Comparison of ENCODE assay signal across 8 cellular contexts in the genomic region with DNA sequence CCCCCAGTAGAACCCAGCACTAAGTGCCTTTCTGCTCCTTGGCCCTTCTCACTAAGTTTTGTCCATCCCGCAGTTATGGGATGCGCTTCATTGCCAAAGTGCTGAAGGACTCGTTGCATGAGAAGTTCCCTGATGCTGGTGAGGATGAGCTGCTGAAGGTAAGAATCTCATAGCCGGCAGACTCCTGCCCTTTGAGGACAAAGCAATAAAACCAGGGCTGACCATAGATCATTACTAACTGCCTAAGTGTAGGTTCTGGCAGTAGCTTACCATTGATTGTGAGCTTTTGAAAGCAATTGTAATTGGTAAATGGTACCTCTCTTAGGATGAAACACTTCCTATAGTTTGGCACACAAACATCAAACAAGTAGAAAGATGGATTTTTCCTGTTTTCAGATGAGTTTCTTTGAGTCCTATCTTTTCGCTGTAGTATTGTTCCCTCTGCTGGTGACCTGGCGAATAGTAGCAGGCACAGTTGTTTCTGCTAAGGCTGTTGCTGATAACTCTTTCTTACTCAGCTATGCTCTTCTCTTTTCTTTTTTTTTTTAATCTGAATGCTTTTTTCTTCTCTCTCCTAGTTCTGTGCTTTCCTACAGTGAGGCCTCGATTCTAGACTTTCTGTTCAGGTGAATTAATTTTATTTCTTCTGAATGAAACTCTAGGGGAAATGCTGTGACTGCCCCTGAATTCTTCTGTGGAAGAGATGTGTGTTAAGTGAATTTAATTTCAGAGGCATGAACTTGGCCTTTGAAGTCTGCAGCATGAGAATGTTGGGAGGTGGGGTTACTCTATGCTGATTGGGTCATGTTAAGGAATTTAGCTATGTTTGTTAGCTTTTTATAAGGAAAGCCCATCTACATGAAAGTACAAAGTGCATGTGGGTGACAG. TPM values are rescaled to one million over a fixed set of nuclear protein-coding genes. Genes with fewer than 3 reads are reported as not detected.
DNase-seq lines count a peak whose midpoint lies in the region; ATAC-seq, FAIRE-seq and TF ChIP-seq lines count a peak whose summit lies in the region.

No MANE protein-coding gene starts in this region.

- FAIRE-seq in GM19239 (lab: Jason Lieb, UNC) (peak; percentile 21), pancreas (lab: Jason Lieb, UNC) (no peak)

- DNase-seq in AG10803 (ENCODE audit: low read depth): peak; percentile 61
- DNase-seq in GM19239 (ENCODE audit: insufficient read length, low spot score): no peak
- DNase-seq in OCI-M1 (lab: John Stamatoyannopoulos, UW): peak; percentile 71
- peak; percentile 12 for DNase-seq in activated gamma-delta T cell treated with anti-CD3 and anti-CD28 coated beads, Interleukin-2, amount 50 U/mL, for 16 hours (ENCODE audit: low read depth)
- DNase-seq in pancreas: peak in 2 of 6 donors; percentile 17 to 62
- DNase-seq in NK-92 (lab: John Stamatoyannopoulos, UW; ENCODE audit: unreplicated experiment): no peak

- peak overlapping the region in 3 of 4 donors; percentile 1 to 30 (median 25) for H3K27ac ChIP-seq in gastroesophageal sphincter
- no peak overlapping the region for H3K27ac ChIP-seq in pancreas

- H3K9me3 ChIP-seq in gastroesophageal sphincter: no peaks in the 10 kb centered on the region
- H3K9me3 ChIP-seq in pancreas: no peaks in the 10 kb centered on the region

- TF ChIP-seq CTCF in AG10803 (conservative IDR thresholded peaks at IDR 0.05; ENCODE audit: low read length) (peak; percentile 88), gastroesophageal sphincter (IDR thresholded peaks at IDR 0.05) (peak; percentile 74 to 81 (median 78)), pancreas (IDR thresholded peaks at IDR 0.05) (peak in 3 of 4 donors; percentile 39 to 60 (median 40))

- ATAC-seq in gastroesophageal sphincter (no peak), pancreas (peak in 3 of 4 donors; percentile 34 to 66 (median 50)), HG02973 (IDR thresholded peaks at IDR 0.05; ENCODE audit: unreplicated experiment) (no peak)

- peaks cover 0 to 4% (median 0%) of the 10 kb centered on the region in 3 donors for H3K4me1 ChIP-seq in gastroesophageal sphincter
- H3K4me1 ChIP-seq in pancreas: peaks cover 0 to 20% (median 13%) of the 10 kb centered on the region in 3 donors

- intact Hi-C loops in pancreas (cut with DNase I): loop anchor here in 2 of 3 donors (5.0 to 10.0 kb wide), 2 partner anchors 158 to 160 kb away; no protein-coding TSS in a partner anchor

- peaks cover 11 to 100% of the 10 kb centered on the region in 2 donors for H3K36me3 ChIP-seq in gastroesophageal sphincter
- peaks cover 11 to 61% (median 19%) of the 10 kb centered on the region in 3 donors for H3K36me3 ChIP-seq in pancreas

- no peaks in the 10 kb centered on the region for H3K27me3 ChIP-seq in gastroesophageal sphincter
- no peaks in the 10 kb centered on the region for H3K27me3 ChIP-seq in pancreas

- 28 to 39% methylated on average over 3 to 4 of the region's 7 CpGs for WGBS in gastroesophageal sphincter (ENCODE audit: low coverage in 1 of 2), 2 donors
- WGBS in pancreas, 2 donors: 50% methylated on average over 7 of the region's 7 CpGs

- H3K4me3 ChIP-seq in AG10803 (ENCODE audit: low read length) (no peak overlapping the region), gastroesophageal sphincter (no peak overlapping the region), pancreas (no peak overlapping the region)

- no peak for TF ChIP-seq EP300 in gastroesophageal sphincter (IDR thresholded peaks at IDR 0.05)

- no peak for TF ChIP-seq POLR2A in gastroesophageal sphincter (IDR thresholded peaks at IDR 0.05)

RNA-seq across cellular contexts. Expression of a gene that starts 47.4 kb away (rescaled TPM):
- total RNA-seq in gastroesophageal sphincter (10 to 100 TPM; 44.5 to 68.6 (median 65.6) TPM), pancreas (10 to 100 TPM; 10.0 to 17.6 (median 11.9) TPM)
- polyA plus RNA-seq in pancreas: 10 to 100 TPM in 1 of 2 donors, 1 to 10 TPM in 1; 7.1 to 11.1 TPM

Comparison
In these comparisons a context has a peak if more than half of its experiments do, and no peak if none do; other contexts are left out.
1. DNase-seq: peak in AG10803 (single experiment), OCI-M1 (single experiment) and activated gamma-delta T cell treated with anti-CD3 and anti-CD28 coated beads, Interleukin-2, amount 50 U/mL, for 16 hours (single experiment); none in GM19239 (single experiment) and NK-92 (single experiment).
2. ATAC-seq: peak in pancreas (3 of 4); none in gastroesophageal sphincter (single experiment) and HG02973 (single experiment).
3. H3K27ac ChIP-seq: peak in gastroesophageal sphincter (3 of 4); none in pancreas (0 of 4).
4. Peak in every context shown above with its lines, with median percentiles within 50 percentile points of each other: CTCF ChIP-seq.